In genomic region chr5:55816342-55816741, GRCh38 we compare ENCODE assay signal across 19 cellular contexts. TPM values are rescaled to one million over a fixed set of nuclear protein-coding genes. Genes with fewer than 3 reads are reported as not detected.
DNase-seq lines count a peak whose midpoint lies in the region; ATAC-seq, FAIRE-seq and TF ChIP-seq lines count a peak whose summit lies in the region.
"Had no signal": no experiment of that assay in that cellular context is flagged by ENCODE, and none has a peak within 500 bp of the region (broad histone marks: within the 10 kb centered on the region; RNA-seq: fewer than 3 reads in every experiment).

No MANE protein-coding gene starts in this region.

- ATAC-seq in A549 (no peak), HG03354 (IDR thresholded peaks at IDR 0.05; ENCODE audit: poor library complexity, severe bottlenecking, unreplicated experiment) (no peak)
- ATAC-seq in effector memory CD8-positive, alpha-beta T cell (replicated peaks), result no peak

- no peak for FAIRE-seq in A549 (lab: Jason Lieb, UNC)
- no peak for FAIRE-seq in H54 (lab: Jason Lieb, UNC)

- no peak for TF ChIP-seq CTCF in A549 (IDR thresholded peaks at IDR 0.05)
- no peak for TF ChIP-seq CTCF in fibroblast of the aortic adventitia (IDR thresholded peaks at IDR 0.05; ENCODE audit: insufficient read depth, low read length)

- no peak overlapping the region for H3K27ac Mint-ChIP-seq in effector memory CD8-positive, alpha-beta T cell

- POLR2A ChIA-PET in A549 (lab: Yijun Ruan, JAX), result no interaction called here

- TF ChIP-seq RAD21 in A549 (conservative IDR thresholded peaks at IDR 0.05 in 1 of 2, IDR thresholded peaks at IDR 0.05 in 1 of 2), result no peak

- no peaks in the 10 kb centered on the region for H3K4me1 Mint-ChIP-seq in effector memory CD8-positive, alpha-beta T cell (ENCODE audit: low read depth in 2 of 2)

- peak; percentile 17 to 38 for DNase-seq in A549 (ENCODE audit: low read depth in 1 of 2, low spot score in 1 of 2)
- peak; percentile 25 for DNase-seq in H54 (ENCODE audit: insufficient read length, low spot score)
- peak; percentile 8 for DNase-seq in SW480 (ENCODE audit: low spot score)
- DNase-seq in fibroblast of the aortic adventitia (ENCODE audit: low read depth), result peak; percentile 81
- DNase-seq in NCI-H1694 treated with DMSO at 0.1 percent for 48 hours (lab: John Stamatoyannopoulos, UW), result no peak
- no peak for DNase-seq in effector memory CD8-positive, alpha-beta T cell
- DNase-seq in AML-193 (lab: John Stamatoyannopoulos, UW), result no peak
- DNase-seq: aorta; NCI-H1436; NK-92 treated with Interleukin-12 subunit alpha and Interleukin-12 subunit beta, amount 100 ng/mL, for 24 hours; occipital lobe; stimulated activated CD4-positive, alpha-beta T cell treated with anti-CD3 and anti-CD28 coated beads, Interleukin-4, amount 100 ng/mL, for 24 hours; stomach; T1000 had no signal

- peaks cover 27 to 47% of the 10 kb centered on the region in 2 donors for H3K27me3 Mint-ChIP-seq in effector memory CD8-positive, alpha-beta T cell

- H3K4me3 Mint-ChIP-seq in effector memory CD8-positive, alpha-beta T cell, result no peak overlapping the region
- H3K4me3 Mint-ChIP-seq: CD14-positive monocyte had no signal

- H3K4me3 ChIP-seq in A549, result no peak overlapping the region
- no peak overlapping the region for H3K4me3 ChIP-seq in fibroblast of the aortic adventitia (ENCODE audit: low read depth, low read length)
- H3K4me3 ChIP-seq: stomach had no signal

- peaks cover 24% of the 10 kb centered on the region for H3K4me1 ChIP-seq in A549

- H3K4me2 ChIP-seq in A549, result peak overlapping the region; percentile 46

- CTCF ChIA-PET in A549 (lab: Yijun Ruan, JAX), result no interaction called here

- no peaks in the 10 kb centered on the region for H3K9me3 ChIP-seq in A549
- H3K9me3 ChIP-seq: stomach had no signal

- peaks cover 4% of the 10 kb centered on the region for H3K36me3 Mint-ChIP-seq in effector memory CD8-positive, alpha-beta T cell (ENCODE audit: insufficient read depth)

- no peaks in the 10 kb centered on the region for H3K9me3 Mint-ChIP-seq in effector memory CD8-positive, alpha-beta T cell

- no peak for TF ChIP-seq EP300 in A549 (IDR thresholded peaks at IDR 0.05)

- TF ChIP-seq POLR2A in A549 (IDR thresholded peaks at IDR 0.05; ENCODE audit: low read length) (no peak), H54 (IDR thresholded peaks at IDR 0.05; ENCODE audit: low read depth, low read length) (no peak)

- peak overlapping the region in 1 of 2 experiments; percentile 28; a peak in 1 of 6 replicates for H3K27ac ChIP-seq in A549
- H3K27ac ChIP-seq: HL-60, stomach had no signal

TF ChIP-seq in A549, 52 proteins besides CTCF, POLR2A, EP300 and RAD21:
- TF ChIP-seq RFX5 (IDR thresholded peaks at IDR 0.05) (no peak), FOSL2 (IDR thresholded peaks at IDR 0.05) (no peak), FOSL2 (CRISPR knock-in tag; IDR thresholded peaks at IDR 0.05) (peak; percentile 67), FOXS1 (CRISPR knock-in tag; IDR thresholded peaks at IDR 0.05) (no peak), MAZ (IDR thresholded peaks at IDR 0.05; ENCODE audit: borderline replicate concordance, low read depth, low read length) (no peak), CBX8 (IDR thresholded peaks at IDR 0.05) (no peak), HOXB5 (CRISPR knock-in tag; IDR thresholded peaks at IDR 0.05) (no peak), HMGXB4 (CRISPR knock-in tag; IDR thresholded peaks at IDR 0.05; ENCODE audit: borderline replicate concordance) (no peak), ZC3H11A (IDR thresholded peaks at IDR 0.05) (no peak)
TF ChIP-seq in A549: peak in this region for 1.

RNA-seq across cellular contexts. Expression of gene IL31RA, which starts 34.8 kb away (rescaled TPM):
- 2.0 and 2.2 TPM in 2 replicates for polyA plus RNA-seq in A549 (2011; rRNA removed)
- polyA plus RNA-seq in A549 (2012; cell fraction: cytosol; rRNA removed), result 0.22 and 0.29 TPM in 2 replicates
- 0.14 and 0.37 TPM in 2 replicates for polyA plus RNA-seq in A549 (2012; cell fraction: nucleus; rRNA removed)
- polyA plus RNA-seq in A549 (2017; fragmentation: RNase III; extraction: RNeasy Plus Mini Kit Qiagen cat#74134 plus additional on column Dnase treatment), result 0.94 to 1.2 TPM (median 0.95 TPM) in 3 replicates
- 1.2 and 1.3 TPM in 2 replicates for polyA minus RNA-seq in A549 (2011; rRNA and poly(A)+ RNA removed)
- total RNA-seq in fibroblast of the aortic adventitia (ENCODE audit: low replicate concordance), result 0.72 and 0.74 TPM in 2 replicates
- total RNA-seq: frontal cortex, liver had no signal
- polyA plus RNA-seq: liver, stomach had no signal

Comparison
In these comparisons a context has a peak if more than half of its experiments do, and no peak if none do; other contexts are left out.
1. DNase-seq: peak in A549 (2 of 2), H54 (single experiment), SW480 (single experiment) and fibroblast of the aortic adventitia (single experiment); none in NCI-H1694 treated with DMSO at 0.1 percent for 48 hours (single experiment), effector memory CD8-positive, alpha-beta T cell (0 of 3) and AML-193 (0 of 2).